ENCODE assay signal across 8 cellular contexts in genomic region chr18:62584241-62585120, GRCh38.
DNase-seq lines count a peak whose midpoint lies in the region; ATAC-seq and TF ChIP-seq lines count a peak whose summit lies in the region.

No MANE protein-coding gene starts in this region.

- peak; percentile 65 for ATAC-seq in GM19025 (IDR thresholded peaks at IDR 0.05; ENCODE audit: low read depth, unreplicated experiment)
- ATAC-seq in HG03342 (IDR thresholded peaks at IDR 0.05; ENCODE audit: unreplicated experiment): peak; percentile 90

- TF ChIP-seq CTCF in BJ (IDR thresholded peaks at IDR 0.05; ENCODE audit: insufficient read depth, low read depth, low read length) (peak; percentile 98), liver (IDR thresholded peaks at IDR 0.05; ENCODE audit: low read depth, low read length, missing input control) (peak; percentile 100)

- peak overlapping the region; percentile 91 for H3K27ac Mint-ChIP-seq in activated CD4-positive, alpha-beta T cell treated with anti-CD3 and anti-CD28 coated beads, Interleukin-2, amount 10 ng/mL, durations not matched to agents 7 days and 5 days

- H3K4me3 ChIP-seq in BJ (ENCODE audit: low read depth, low read length) (no peak overlapping the region), liver (ENCODE audit: low read depth in 1 of 3, low read length in 3 of 3) (no peak overlapping the region)

- H3K27me3 ChIP-seq in BJ (ENCODE audit: control insufficient read depth, insufficient read depth, low read length) (no peaks in the 10 kb centered on the region), liver (ENCODE audit: control insufficient read depth in 4 of 4, insufficient read depth in 4 of 4, low read length in 3 of 4) (no peaks in the 10 kb centered on the region)

- no peaks in the 10 kb centered on the region for H3K27me3 Mint-ChIP-seq in activated CD4-positive, alpha-beta T cell treated with anti-CD3 and anti-CD28 coated beads, Interleukin-2, amount 10 ng/mL, durations not matched to agents 7 days and 5 days

- TF ChIP-seq RAD21 in liver (IDR thresholded peaks at IDR 0.05): peak; percentile 97 to 98

- peaks cover 0 to 20% (median 10%) of the 10 kb centered on the region in 4 donors for H3K4me1 ChIP-seq in liver (ENCODE audit: control insufficient read depth in 4 of 4, insufficient read depth in 4 of 4, low read length in 3 of 4)

- H3K36me3 Mint-ChIP-seq in activated CD4-positive, alpha-beta T cell treated with anti-CD3 and anti-CD28 coated beads, Interleukin-2, amount 10 ng/mL, durations not matched to agents 7 days and 5 days (ENCODE audit: low read depth): peaks cover 43% of the 10 kb centered on the region

- peak overlapping the region; percentile 0 for H3K4me3 Mint-ChIP-seq in activated CD4-positive, alpha-beta T cell treated with anti-CD3 and anti-CD28 coated beads, Interleukin-2, amount 10 ng/mL, durations not matched to agents 7 days and 5 days

- peak; percentile 13 for DNase-seq in BJ (ENCODE audit: low read depth)
- DNase-seq in NCI-H446 treated with DMSO at 0.1 percent for 48 hours (lab: John Stamatoyannopoulos, UW): peak; percentile 69
- DNase-seq in activated CD4-positive, alpha-beta T cell treated with anti-CD3 and anti-CD28 coated beads, Interleukin-2, amount 10 ng/mL, durations not matched to agents 7 days and 5 days: peak; percentile 89
- DNase-seq in dedifferentiated amniotic fluid mesenchymal stem cell (ENCODE audit: extremely low spot score): peak; percentile 93
- peak; percentile 55 to 69 (median 60) for DNase-seq in stimulated activated CD4-positive, alpha-beta T cell treated with anti-CD3 and anti-CD28 coated beads, TNF-alpha, amount 100 ng/mL, for 1 hour (ENCODE audit: low read depth in 3 of 3, low spot score in 1 of 3)

- CTCF ChIA-PET in BJ (lab: Yijun Ruan, JAX): interaction anchor here (0.7 to 6.9 kb wide), 35 partner anchors 9 to 403 kb away, joined by 3 to 131 read pairs (median 5); partner anchors contain the start of genes PIGN and RELCH
- CTCF ChIA-PET in activated CD4-positive, alpha-beta T cell treated with anti-CD3 and anti-CD28 coated beads, Interleukin-2, amount 10 ng/mL, durations not matched to agents 7 days and 5 days (lab: Charles Lee): interaction anchor here (0.5 to 2.7 kb wide), 17 partner anchors 9 to 398 kb away, joined by 3 to 10 read pairs (median 4); no protein-coding TSS in a partner anchor

- no peaks in the 10 kb centered on the region for H3K36me3 ChIP-seq in BJ (ENCODE audit: control insufficient read depth, insufficient read depth, low read length)
- peaks cover under 1 to 6% (median 3%) of the 10 kb centered on the region in 4 donors for H3K36me3 ChIP-seq in liver (ENCODE audit: control insufficient read depth in 4 of 4, insufficient read depth in 3 of 4, low read depth in 1 of 4, low read length in 3 of 4)

- H3K27ac ChIP-seq in liver (ENCODE audit: low read depth in 1 of 2, low read length in 2 of 2): no peak overlapping the region

- no peaks in the 10 kb centered on the region for H3K9me3 ChIP-seq in liver (ENCODE audit: control insufficient read depth in 4 of 4, low read length in 3 of 4)

- POLR2A ChIA-PET in BJ (lab: Charles Lee): no interaction called here
- POLR2A ChIA-PET in activated CD4-positive, alpha-beta T cell treated with anti-CD3 and anti-CD28 coated beads, Interleukin-2, amount 10 ng/mL, durations not matched to agents 7 days and 5 days (lab: Charles Lee): no interaction called here

- WGBS in liver: 37% methylated on average over 23 of the region's 23 CpGs

- no peak overlapping the region for H3K9ac ChIP-seq in liver (ENCODE audit: low read depth in 1 of 2, low read length in 2 of 2)

- H3K9me3 Mint-ChIP-seq in activated CD4-positive, alpha-beta T cell treated with anti-CD3 and anti-CD28 coated beads, Interleukin-2, amount 10 ng/mL, durations not matched to agents 7 days and 5 days: no peaks in the 10 kb centered on the region

- H3K4me1 Mint-ChIP-seq in activated CD4-positive, alpha-beta T cell treated with anti-CD3 and anti-CD28 coated beads, Interleukin-2, amount 10 ng/mL, durations not matched to agents 7 days and 5 days: peaks cover 48% of the 10 kb centered on the region

TF ChIP-seq in liver, 16 proteins besides CTCF, POLR2A, EP300 and RAD21:
- TF ChIP-seq YY1 (IDR thresholded peaks at IDR 0.05): no peak
- TF ChIP-seq HNF4A (conservative IDR thresholded peaks at IDR 0.05): peak in 1 of 2 donors; percentile 32

Comparison
In these comparisons a context has a peak if more than half of its experiments do, and no peak if none do; other contexts are left out.
1. DNase-seq: peak in every context shown above with its lines; median percentile 93 in dedifferentiated amniotic fluid mesenchymal stem cell; 89 in activated CD4-positive, alpha-beta T cell treated with anti-CD3 and anti-CD28 coated beads, Interleukin-2, amount 10 ng/mL, durations not matched to agents 7 days and 5 days; 69 in NCI-H446 treated with DMSO at 0.1 percent for 48 hours; 60 in stimulated activated CD4-positive, alpha-beta T cell treated with anti-CD3 and anti-CD28 coated beads, TNF-alpha, amount 100 ng/mL, for 1 hour; 13 in BJ.